21 cellular contexts compared by ENCODE assay signal in genomic region chr7:101954494-101954893, GRCh38.
DNase-seq lines count a peak whose midpoint lies in the region; ATAC-seq and TF ChIP-seq lines count a peak whose summit lies in the region.
"Had no signal": no experiment of that assay in that cellular context is flagged by ENCODE, and none has a peak within 500 bp of the region (broad histone marks: within the 10 kb centered on the region; RNA-seq: fewer than 3 reads in every experiment).

No MANE protein-coding gene starts in this region.

- DNase-seq in SK-N-SH (no peak), hepatocyte (ENCODE audit: low spot score) (no peak), transverse colon (no peak), germinal center (ENCODE audit: low spot score) (no peak)
- no peak for DNase-seq in activated CD4-positive, alpha-beta T cell treated with anti-CD3 and anti-CD28 coated beads, Interleukin-2, amount 10 ng/mL, durations not matched to agents 7 days and 5 days
- DNase-seq: activated CD4-positive, alpha-beta T cell treated with anti-CD3 and anti-CD28 coated beads for 36 hours; activated naive CD4-positive, alpha-beta T cell treated with anti-CD3 and anti-CD28 coated beads, Interleukin-2, amount 10 ng/mL, durations not matched to agents 7 days and 5 days; colonic mucosa; KG1; mesendoderm; NCI-H1417 treated with DMSO at 0.1 percent for 48 hours; NCI-H2227 treated with DMSO at 0.1 percent for 48 hours; SHP77 treated with DMSO at 0.1 percent for 48 hours; stimulated activated CD4-positive, alpha-beta T cell treated with anti-CD3 and anti-CD28 coated beads, Interleukin-2, amount 100 ng/mL, for 48 hours had no signal

- CTCF ChIA-PET in SK-N-SH (lab: Yijun Ruan, JAX), result interaction anchor here (1.1 to 2.2 kb wide), 4 partner anchors 10 to 282 kb away, joined by 3 to 7 read pairs (median 4); no protein-coding TSS in a partner anchor
- CTCF ChIA-PET in activated CD4-positive, alpha-beta T cell treated with anti-CD3 and anti-CD28 coated beads, Interleukin-2, amount 10 ng/mL, durations not matched to agents 7 days and 5 days (lab: Charles Lee), result interaction anchor here (0.6 kb wide), 1 partner anchor 38 kb away, joined by 3 read pairs; no protein-coding TSS in a partner anchor

- H3K4me1 ChIP-seq in SK-N-SH (ENCODE audit: control insufficient read depth in 1 of 2, insufficient read depth in 2 of 2, low read depth in 1 of 2, low read length in 1 of 2), result peaks cover 23 to 43% of the 10 kb centered on the region in 2 experiments
- peaks cover 62% of the 10 kb centered on the region for H3K4me1 ChIP-seq in OCI-LY3 (ENCODE audit: low read length)
- peaks cover 17% of the 10 kb centered on the region for H3K4me1 ChIP-seq in hepatocyte (ENCODE audit: insufficient read depth)
- peaks cover 18 to 48% (median 29%) of the 10 kb centered on the region in 4 donors for H3K4me1 ChIP-seq in transverse colon
- H3K4me1 ChIP-seq: colonic mucosa had no signal

- TF ChIP-seq RAD21 in SK-N-SH (IDR thresholded peaks at IDR 0.05; ENCODE audit: low read length), result no peak

- no peaks in the 10 kb centered on the region for H3K9me3 ChIP-seq in SK-N-SH
- H3K9me3 ChIP-seq in OCI-LY3 (ENCODE audit: insufficient read depth, low read length), result no peaks in the 10 kb centered on the region
- H3K9me3 ChIP-seq in hepatocyte (ENCODE audit: low read depth), result no peaks in the 10 kb centered on the region
- no peaks in the 10 kb centered on the region for H3K9me3 ChIP-seq in transverse colon
- H3K9me3 ChIP-seq: colonic mucosa, thoracic aorta had no signal

- H3K79me2 ChIP-seq in SK-N-SH (ENCODE audit: insufficient read depth) (peaks cover 76% of the 10 kb centered on the region), OCI-LY3 (ENCODE audit: low read length) (peaks cover 49% of the 10 kb centered on the region), hepatocyte (peaks cover 81% of the 10 kb centered on the region)

- H3K4me1 Mint-ChIP-seq in activated CD4-positive, alpha-beta T cell treated with anti-CD3 and anti-CD28 coated beads, Interleukin-2, amount 10 ng/mL, durations not matched to agents 7 days and 5 days, result peaks cover 7% of the 10 kb centered on the region
- H3K4me1 Mint-ChIP-seq: activated naive CD4-positive, alpha-beta T cell treated with anti-CD3 and anti-CD28 coated beads, Interleukin-2, amount 10 ng/mL, durations not matched to agents 7 days and 5 days had no signal

- in situ Hi-C loops in transverse colon (cut with MboI; ENCODE audit: low pct_ligation_motif_present in 1 of 4, low pct_unique_long_range_greater_than_20kb in 1 of 4, low sequenced_read_pairs in 3 of 4), result no loop called here

- H3K27ac Mint-ChIP-seq in activated CD4-positive, alpha-beta T cell treated with anti-CD3 and anti-CD28 coated beads, Interleukin-2, amount 10 ng/mL, durations not matched to agents 7 days and 5 days, result no peak overlapping the region
- H3K27ac Mint-ChIP-seq: activated CD4-positive, alpha-beta T cell treated with anti-CD3 and anti-CD28 coated beads for 36 hours; activated naive CD4-positive, alpha-beta T cell treated with anti-CD3 and anti-CD28 coated beads, Interleukin-2, amount 10 ng/mL, durations not matched to agents 7 days and 5 days had no signal

- no peaks in the 10 kb centered on the region for H3K9me2 ChIP-seq in SK-N-SH
- no peaks in the 10 kb centered on the region for H3K9me2 ChIP-seq in hepatocyte (replicated peaks; ENCODE audit: insufficient read depth)

- TF ChIP-seq CTCF in SK-N-SH (IDR thresholded peaks at IDR 0.05) (no peak), OCI-LY3 (IDR thresholded peaks at IDR 0.05; ENCODE audit: low read depth, low read length) (no peak), hepatocyte (IDR thresholded peaks at IDR 0.05; ENCODE audit: poor library complexity) (no peak), transverse colon (IDR thresholded peaks at IDR 0.05) (no peak)

- intact Hi-C loops in transverse colon (cut with DNase I; ENCODE audit: low total_unique reads), result no loop called here

- H3K27ac ChIP-seq in SK-N-SH (ENCODE audit: low read depth in 2 of 2, low read length in 1 of 2), result peak overlapping the region; percentile 69 to 97
- H3K27ac ChIP-seq in OCI-LY3 (ENCODE audit: low read length), result no peak overlapping the region
- H3K27ac ChIP-seq in hepatocyte, result peak overlapping the region; percentile 85
- peak overlapping the region; percentile 72 to 84 (median 76) for H3K27ac ChIP-seq in transverse colon
- H3K27ac ChIP-seq: 22Rv1, colonic mucosa had no signal

- H3K27me3 Mint-ChIP-seq in activated CD4-positive, alpha-beta T cell treated with anti-CD3 and anti-CD28 coated beads, Interleukin-2, amount 10 ng/mL, durations not matched to agents 7 days and 5 days, result no peaks in the 10 kb centered on the region
- H3K27me3 Mint-ChIP-seq: activated CD4-positive, alpha-beta T cell treated with anti-CD3 and anti-CD28 coated beads for 36 hours; activated naive CD4-positive, alpha-beta T cell treated with anti-CD3 and anti-CD28 coated beads, Interleukin-2, amount 10 ng/mL, durations not matched to agents 7 days and 5 days had no signal

- POLR2A ChIA-PET in SK-N-SH (lab: Yijun Ruan, JAX), result interaction anchor here (0.6 to 0.7 kb wide), 2 partner anchors 9 to 117 kb away, joined by 3 read pairs; no protein-coding TSS in a partner anchor
- POLR2A ChIA-PET in activated CD4-positive, alpha-beta T cell treated with anti-CD3 and anti-CD28 coated beads, Interleukin-2, amount 10 ng/mL, durations not matched to agents 7 days and 5 days (lab: Charles Lee), result no interaction called here

- H3K36me3 Mint-ChIP-seq in activated CD4-positive, alpha-beta T cell treated with anti-CD3 and anti-CD28 coated beads, Interleukin-2, amount 10 ng/mL, durations not matched to agents 7 days and 5 days (ENCODE audit: low read depth), result no peaks in the 10 kb centered on the region
- H3K36me3 Mint-ChIP-seq: activated naive CD4-positive, alpha-beta T cell treated with anti-CD3 and anti-CD28 coated beads, Interleukin-2, amount 10 ng/mL, durations not matched to agents 7 days and 5 days had no signal

- no peak overlapping the region for H3K9ac ChIP-seq in SK-N-SH
- no peak overlapping the region for H3K9ac ChIP-seq in OCI-LY3 (ENCODE audit: low read length)

- no peak overlapping the region for H2AFZ ChIP-seq in SK-N-SH (ENCODE audit: low read depth)
- H2AFZ ChIP-seq in OCI-LY3 (ENCODE audit: low read depth, low read length), result no peak overlapping the region
- no peak overlapping the region for H2AFZ ChIP-seq in hepatocyte

- no peak overlapping the region for H3K4me3 Mint-ChIP-seq in activated CD4-positive, alpha-beta T cell treated with anti-CD3 and anti-CD28 coated beads, Interleukin-2, amount 10 ng/mL, durations not matched to agents 7 days and 5 days
- H3K4me3 Mint-ChIP-seq: activated CD4-positive, alpha-beta T cell treated with anti-CD3 and anti-CD28 coated beads for 36 hours; activated naive CD4-positive, alpha-beta T cell treated with anti-CD3 and anti-CD28 coated beads, Interleukin-2, amount 10 ng/mL, durations not matched to agents 7 days and 5 days; CD14-positive monocyte; neural crest cell had no signal

- H3K27me3 ChIP-seq in SK-N-SH (ENCODE audit: insufficient read depth) (no peaks in the 10 kb centered on the region), OCI-LY3 (ENCODE audit: low read depth, low read length) (no peaks in the 10 kb centered on the region), hepatocyte (no peaks in the 10 kb centered on the region), transverse colon (no peaks in the 10 kb centered on the region)
- H3K27me3 ChIP-seq: colonic mucosa had no signal

- TF ChIP-seq EP300 in SK-N-SH (IDR thresholded peaks at IDR 0.05; ENCODE audit: borderline replicate concordance in 1 of 2, low read depth in 1 of 2, low read length in 1 of 2) (no peak), transverse colon (IDR thresholded peaks at IDR 0.05; ENCODE audit: low read depth) (no peak)

- H3K4me2 ChIP-seq in SK-N-SH (peak overlapping the region; percentile 72; the same call in 1 of the 2 replicates), OCI-LY3 (ENCODE audit: low read length) (peak overlapping the region; percentile 85), hepatocyte (no peak overlapping the region)

- peaks cover 33% of the 10 kb centered on the region for H3F3A ChIP-seq in SK-N-SH (replicated peaks; ENCODE audit: insufficient read depth)

- no peaks in the 10 kb centered on the region for H4K20me1 ChIP-seq in SK-N-SH (ENCODE audit: insufficient read depth)
- H4K20me1 ChIP-seq in OCI-LY3 (ENCODE audit: insufficient read depth, low read length), result peaks cover 22% of the 10 kb centered on the region; the same call in 1 of the 2 replicates
- H4K20me1 ChIP-seq in hepatocyte (ENCODE audit: insufficient read depth, poor library complexity, severe bottlenecking), result peaks cover 1% of the 10 kb centered on the region

- H3K9me3 Mint-ChIP-seq in activated CD4-positive, alpha-beta T cell treated with anti-CD3 and anti-CD28 coated beads, Interleukin-2, amount 10 ng/mL, durations not matched to agents 7 days and 5 days, result no peaks in the 10 kb centered on the region
- H3K9me3 Mint-ChIP-seq: activated naive CD4-positive, alpha-beta T cell treated with anti-CD3 and anti-CD28 coated beads, Interleukin-2, amount 10 ng/mL, durations not matched to agents 7 days and 5 days; CD14-positive monocyte; neural crest cell had no signal

- no peak for ATAC-seq in SK-N-SH treated with all-trans-retinoic acid at 6 μM for 48 hours
- no peak for ATAC-seq in GM21723 (IDR thresholded peaks at IDR 0.05; ENCODE audit: unreplicated experiment)
- ATAC-seq: activated CD4-positive, alpha-beta T cell treated with anti-CD3 and anti-CD28 coated beads for 36 hours had no signal

- 93% methylated on average over 5 of the region's 5 CpGs for WGBS in SK-N-SH (ENCODE audit: low lambda C conversion rate)
- 92% methylated on average over 5 of the region's 5 CpGs for WGBS in hepatocyte (ENCODE audit: low lambda C conversion rate, missing lambda C conversion rate)
- WGBS in transverse colon (ENCODE audit: low coverage in 1 of 2), 2 donors, result 67 to 71% methylated on average over 1 to 5 of the region's 5 CpGs

- H3K4me3 ChIP-seq in SK-N-SH (ENCODE audit: low read depth in 2 of 2, low read length in 1 of 2), result no peak overlapping the region
- peak overlapping the region; percentile 56; the same call in 1 of the 2 replicates for H3K4me3 ChIP-seq in OCI-LY3 (ENCODE audit: low read length)
- H3K4me3 ChIP-seq in hepatocyte, result no peak overlapping the region
- H3K4me3 ChIP-seq in transverse colon, result no peak overlapping the region
- H3K4me3 ChIP-seq: colonic mucosa, thoracic aorta had no signal

- no peak for TF ChIP-seq POLR2A in transverse colon (IDR thresholded peaks at IDR 0.05)

- H3K36me3 ChIP-seq in SK-N-SH (replicated peaks in 1 of 2; ENCODE audit: control insufficient read depth in 1 of 2, insufficient read depth in 2 of 2, low read length in 1 of 2), result no peaks in the 10 kb centered on the region
- H3K36me3 ChIP-seq in OCI-LY3 (replicated peaks; ENCODE audit: low read depth, low read length), result peaks cover 5% of the 10 kb centered on the region
- no peaks in the 10 kb centered on the region for H3K36me3 ChIP-seq in hepatocyte (replicated peaks; ENCODE audit: insufficient read depth, low read depth)
- H3K36me3 ChIP-seq in transverse colon, result no peaks in the 10 kb centered on the region
- H3K36me3 ChIP-seq: colonic mucosa, thoracic aorta had no signal

TF ChIP-seq in SK-N-SH, 30 proteins besides CTCF, POLR2A, EP300 and RAD21 (continues in another document):
- no peak for TF ChIP-seq MXI1 (IDR thresholded peaks at IDR 0.05; ENCODE audit: low read depth, low read length)

TF ChIP-seq in SK-N-SH treated with all-trans-retinoic acid at 6 μM for 48 hours, 23 proteins besides CTCF, POLR2A, EP300 and RAD21 (continues in another document):
- no peak for TF ChIP-seq TCF4 (CRISPR knock-in tag; IDR thresholded peaks at IDR 0.05; ENCODE audit: borderline replicate concordance)
